In the genomic region with DNA sequence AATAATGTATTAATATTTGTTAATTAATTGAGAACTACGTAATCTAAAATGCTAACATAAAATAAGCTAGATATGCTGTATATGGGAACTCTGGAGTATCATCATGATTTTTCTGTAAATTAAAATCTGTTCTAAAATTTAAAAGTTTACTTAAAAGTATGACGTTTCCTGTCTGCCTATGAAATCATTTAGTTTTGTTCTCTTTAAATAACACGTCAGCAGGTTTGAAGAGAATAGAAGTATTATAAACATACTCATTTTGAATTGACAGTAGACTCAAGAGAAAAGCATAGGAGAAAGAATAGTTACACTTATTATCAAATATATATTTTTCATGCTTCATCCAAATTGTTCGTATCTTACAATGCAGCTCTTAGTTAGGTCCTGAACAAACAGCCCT, we compare ENCODE assay signal across 20 cellular contexts. TPM values are rescaled to one million over a fixed set of nuclear protein-coding genes. Genes with fewer than 3 reads are reported as not detected.
A peak's percentile ranks its signal among the peaks of the same experiment; 100 is the strongest.
DNase-seq lines count a peak whose midpoint lies in the region; ATAC-seq, FAIRE-seq and TF ChIP-seq lines count a peak whose summit lies in the region.
"Had no signal": no experiment of that assay in that cellular context is flagged by ENCODE, and none has a peak within 500 bp of the region (broad histone marks: within the 10 kb centered on the region; RNA-seq: fewer than 3 reads in every experiment).

No MANE protein-coding gene starts in this region.

- CTCF ChIA-PET in K562 (lab: Yijun Ruan, JAX; ENCODE audit: low intra/inter-chr PET ratio): no interaction called here

- no peak overlapping the region for H2AFZ ChIP-seq in K562 (ENCODE audit: low read depth, low read length)

- H3K36me3 ChIP-seq in K562 (ENCODE audit: control insufficient read depth, insufficient read depth, low read length) (no peaks in the 10 kb centered on the region), kidney (ENCODE audit: control insufficient read depth in 1 of 2, insufficient read depth in 2 of 2, low read length in 2 of 2) (no peaks in the 10 kb centered on the region), esophagus muscularis mucosa (no peaks in the 10 kb centered on the region), transverse colon (no peaks in the 10 kb centered on the region)
- H3K36me3 ChIP-seq: BLaER1 treated with 17β-estradiol and CSF1 and Interleukin-3, amounts not matched to agents 10 nM and 100 nM had no signal

- no peak for TF ChIP-seq CTCF in K562 (IDR thresholded peaks at IDR 0.05 in 2 of 3, conservative IDR thresholded peaks at IDR 0.05 in 1 of 3; ENCODE audit: insufficient read depth in 2 of 3, low read depth in 1 of 3, low read length in 3 of 3)
- TF ChIP-seq CTCF in kidney (IDR thresholded peaks at IDR 0.05; ENCODE audit: borderline replicate concordance, extremely low read depth, insufficient read depth): no peak
- no peak for TF ChIP-seq CTCF in esophagus muscularis mucosa (IDR thresholded peaks at IDR 0.05)
- TF ChIP-seq CTCF in transverse colon (IDR thresholded peaks at IDR 0.05): no peak

- ATAC-seq in K562: no peak
- ATAC-seq in HG02852 (IDR thresholded peaks at IDR 0.05; ENCODE audit: unreplicated experiment): no peak
- ATAC-seq: A549; CD8-positive, alpha-beta T cell had no signal

- in situ Hi-C loops in K562 (cut with MboI): no loop called here
- in situ Hi-C loops in transverse colon (cut with MboI; ENCODE audit: low pct_ligation_motif_present in 1 of 4, low pct_unique_long_range_greater_than_20kb in 1 of 4, low sequenced_read_pairs in 3 of 4): no loop called here

- no peak for TF ChIP-seq RAD21 in K562 (CRISPR knock-in tag; conservative IDR thresholded peaks at IDR 0.05 in 1 of 2, IDR thresholded peaks at IDR 0.05 in 1 of 2)

- H3K9ac ChIP-seq in K562 (ENCODE audit: insufficient read depth in 1 of 2, low read depth in 2 of 2, low read length in 2 of 2) (no peak overlapping the region), kidney (ENCODE audit: low read length in 2 of 2) (no peak overlapping the region)
- H3K9ac ChIP-seq: BLaER1 treated with 17β-estradiol and CSF1 and Interleukin-3, amounts not matched to agents 10 nM and 100 nM had no signal

- H3K9me1 ChIP-seq in K562 (ENCODE audit: control insufficient read depth, insufficient read depth, low read length): no peaks in the 10 kb centered on the region

- intact Hi-C loops in K562 (cut with micrococcal nuclease): no loop called here
- intact Hi-C loops in kidney (cut with DNase I): no loop called here
- intact Hi-C loops in esophagus muscularis mucosa (cut with DNase I): no loop called here
- intact Hi-C loops in transverse colon (cut with DNase I; ENCODE audit: low total_unique reads): no loop called here

- WGBS in K562 (ENCODE audit: insufficient coverage, low coverage, missing lambda C conversion rate): 3% methylated on average over 4 of the region's 4 CpGs
- 71% methylated on average over 4 of the region's 4 CpGs for WGBS in esophagus muscularis mucosa
- 91 to 93% methylated on average over 4 of the region's 4 CpGs for WGBS in transverse colon (ENCODE audit: low coverage in 1 of 2), 2 donors

- no peaks in the 10 kb centered on the region for H3K27me3 ChIP-seq in K562 (ENCODE audit: control insufficient read depth in 2 of 2, insufficient read depth in 2 of 2, low read length in 2 of 2)
- no peaks in the 10 kb centered on the region for H3K27me3 ChIP-seq in esophagus muscularis mucosa
- H3K27me3 ChIP-seq in transverse colon: no peaks in the 10 kb centered on the region
- H3K27me3 ChIP-seq: BLaER1 treated with 17β-estradiol and CSF1 and Interleukin-3, amounts not matched to agents 10 nM and 100 nM had no signal

- no TSS peak for BruUV-seq in K562 (replicated peaks; lab: Mats Ljungman, UMichigan)

- no peak for DNase-seq in K562 (ENCODE audit: extremely low read depth in 1 of 4, low spot score in 3 of 4)
- DNase-seq in kidney: no peak
- no peak for DNase-seq in esophagus muscularis mucosa (ENCODE audit: extremely low spot score)
- no peak for DNase-seq in transverse colon
- DNase-seq: 8988T; AML-193; Caco-2; Calu3; CD4-positive, alpha-beta T cell; CD8-positive, alpha-beta T cell; DMS79 treated with DMSO at 0.1 percent for 48 hours; GF-D8 had no signal

- FAIRE-seq in A204.1 (lab: Jason Lieb, UNC): peak; percentile 51
- no peak for FAIRE-seq in K562 (lab: Jason Lieb, UNC)
- peak; percentile 30 for FAIRE-seq in kidney (lab: Jason Lieb, UNC)
- FAIRE-seq: A549, D721Med, GM12891, GM19239 had no signal

- no peak for TF ChIP-seq POLR2A in K562 (conservative IDR thresholded peaks at IDR 0.05)
- TF ChIP-seq POLR2A in esophagus muscularis mucosa (IDR thresholded peaks at IDR 0.05; ENCODE audit: low read depth): no peak
- TF ChIP-seq POLR2A in transverse colon (IDR thresholded peaks at IDR 0.05): no peak

- no peak for TF ChIP-seq EP300 in K562 (IDR thresholded peaks at IDR 0.05; ENCODE audit: low read length)
- TF ChIP-seq EP300 in esophagus muscularis mucosa (IDR thresholded peaks at IDR 0.05): no peak
- no peak for TF ChIP-seq EP300 in transverse colon (IDR thresholded peaks at IDR 0.05; ENCODE audit: low read depth)

- H4K20me1 ChIP-seq in K562 (replicated peaks; ENCODE audit: control insufficient read depth, insufficient read depth, low read length): no peaks in the 10 kb centered on the region
- H4K20me1 ChIP-seq: BLaER1 treated with 17β-estradiol and CSF1 and Interleukin-3, amounts not matched to agents 10 nM and 100 nM had no signal

- no peaks in the 10 kb centered on the region for H3K79me2 ChIP-seq in K562 (ENCODE audit: control insufficient read depth, insufficient read depth, low read length)

- POLR2A ChIA-PET in K562 (lab: Yijun Ruan, JAX): no interaction called here

- H3K9me3 ChIP-seq in K562 (replicated peaks; ENCODE audit: control insufficient read depth, insufficient read depth, low read depth, low read length) (no peaks in the 10 kb centered on the region), kidney (ENCODE audit: control insufficient read depth in 1 of 2, low read length in 2 of 2) (no peaks in the 10 kb centered on the region), esophagus muscularis mucosa (no peaks in the 10 kb centered on the region), transverse colon (no peaks in the 10 kb centered on the region)
- H3K9me3 ChIP-seq: A549, Caco-2 had no signal

- H3K27ac ChIP-seq in K562 (ENCODE audit: extremely low read depth, low read depth, low read length) (no peak overlapping the region), kidney (ENCODE audit: low read depth in 2 of 2, low read length in 2 of 2) (no peak overlapping the region), esophagus muscularis mucosa (replicated peaks in 1 of 4) (no peak overlapping the region), transverse colon (no peak overlapping the region)
- H3K27ac ChIP-seq: A549; BLaER1 treated with 17β-estradiol and CSF1 and Interleukin-3, amounts not matched to agents 10 nM and 100 nM; C4-2B had no signal

- H3K4me2 ChIP-seq in K562 (ENCODE audit: insufficient read depth, low read length): no peak overlapping the region
- H3K4me2 ChIP-seq: A549; BLaER1 treated with 17β-estradiol and CSF1 and Interleukin-3, amounts not matched to agents 10 nM and 100 nM had no signal

- no peaks in the 10 kb centered on the region for H3K4me1 ChIP-seq in K562 (replicated peaks in 1 of 2; ENCODE audit: control insufficient read depth in 2 of 2, insufficient read depth in 2 of 2, low read length in 2 of 2)
- H3K4me1 ChIP-seq in kidney (ENCODE audit: control insufficient read depth in 1 of 2, insufficient read depth in 1 of 2, low read depth in 1 of 2, low read length in 2 of 2): no peaks in the 10 kb centered on the region
- H3K4me1 ChIP-seq in esophagus muscularis mucosa: no peaks in the 10 kb centered on the region
- H3K4me1 ChIP-seq in transverse colon: no peaks in the 10 kb centered on the region
- H3K4me1 ChIP-seq: A549, Caco-2 had no signal

- H3K4me3 ChIP-seq in K562 (no peak overlapping the region), kidney (ENCODE audit: low read length in 2 of 2) (no peak overlapping the region), esophagus muscularis mucosa (no peak overlapping the region), transverse colon (no peak overlapping the region)
- H3K4me3 ChIP-seq: A549; BLaER1 treated with 17β-estradiol and CSF1 and Interleukin-3, amounts not matched to agents 10 nM and 100 nM had no signal

TF ChIP-seq in K562, 482 proteins besides CTCF, POLR2A, EP300 and RAD21 (continues in another document):
- TF ChIP-seq, protein P1, sequence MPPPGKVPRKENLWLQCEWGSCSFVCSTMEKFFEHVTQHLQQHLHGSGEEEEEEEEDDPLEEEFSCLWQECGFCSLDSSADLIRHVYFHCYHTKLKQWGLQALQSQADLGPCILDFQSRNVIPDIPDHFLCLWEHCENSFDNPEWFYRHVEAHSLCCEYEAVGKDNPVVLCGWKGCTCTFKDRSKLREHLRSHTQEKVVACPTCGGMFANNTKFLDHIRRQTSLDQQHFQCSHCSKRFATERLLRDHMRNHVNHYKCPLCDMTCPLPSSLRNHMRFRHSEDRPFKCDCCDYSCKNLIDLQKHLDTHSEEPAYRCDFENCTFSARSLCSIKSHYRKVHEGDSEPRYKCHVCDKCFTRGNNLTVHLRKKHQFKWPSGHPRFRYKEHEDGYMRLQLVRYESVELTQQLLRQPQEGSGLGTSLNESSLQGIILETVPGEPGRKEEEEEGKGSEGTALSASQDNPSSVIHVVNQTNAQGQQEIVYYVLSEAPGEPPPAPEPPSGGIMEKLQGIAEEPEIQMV (tag; conservative IDR thresholded peaks at IDR 0.05; ENCODE audit: low read depth): no peak

RNA-seq across cellular contexts. Expression of gene ZNF804A, which starts 19.1 kb away (rescaled TPM):
- total RNA-seq in K562 (2011; cell fraction: chromatin; rRNA removed; ENCODE audit: low replicate concordance): 0.19 and 0.35 TPM in 2 replicates
- total RNA-seq in K562 (2011; cell fraction: nucleolus; rRNA removed): 0.39 and 0.50 TPM in 2 replicates
- 0.15 and 0.29 TPM in 2 replicates for total RNA-seq in K562 (2011; cell fraction: nucleoplasm; rRNA removed)
- total RNA-seq in K562 (2014; rRNA removed) (0.65 and 0.95 TPM in 2 replicates), K562 (2014; rRNA removed; fragmentation: Illumina TruSeq; extraction: Trizol) (0.54 and 0.73 TPM in 2 replicates), K562 (2015; rRNA removed; fragmentation: Illumina TruSeq; extraction: Trizol) (0.87 and 1.2 TPM in 2 replicates), K562 (2021) (0.47 and 0.73 TPM in 2 replicates), kidney (0.19 TPM), esophagus muscularis mucosa (under 1 TPM in 1 of 4 donors, not detected in 3; 0.33 TPM), transverse colon (1 to 10 TPM in 1 of 4 donors, under 1 TPM in 3; 0.16 to 1.5 (median 0.70) TPM)
- polyA plus RNA-seq in K562 (2011; rRNA removed) (0.01 TPM in 1 of 2 replicates, not detected in the other), K562 (2014; fragmentation: Illumina TruSeq; extraction: Trizol) (0.64 and 0.98 TPM in 2 replicates), K562 (2014; fragmentation: Nextera tagmentation; extraction: Ambion mirVana) (under 1 TPM; 0.46 to 0.49 TPM), K562 (2014; rRNA removed) (0.44 and 0.81 TPM in 2 replicates), kidney (ENCODE audit: insufficient read depth, low read depth, low replicate concordance) (1.2 TPM)
- polyA plus RNA-seq in K562 (2011; cell fraction: cytosol; rRNA removed): 0.01 TPM in 1 of 2 replicates, not detected in the other
- polyA plus RNA-seq in K562 (2011; cell fraction: nucleus; rRNA removed): 0.06 TPM in 1 of 2 replicates, not detected in the other
- 0.51 and 0.55 TPM in 2 replicates for polyA plus RNA-seq in K562 (2012)
- not detected in 2 replicates for polyA minus RNA-seq in K562 (2011; rRNA and poly(A)+ RNA removed)
- not detected in 2 replicates for polyA minus RNA-seq in K562 (2011; cell fraction: cytosol; rRNA and poly(A)+ RNA removed)
- polyA minus RNA-seq in K562 (2011; cell fraction: nucleus; rRNA and poly(A)+ RNA removed): 0.13 TPM in 1 of 2 replicates, not detected in the other
- total RNA-seq: Caco-2; CD4-positive, alpha-beta T cell; CD8-positive, alpha-beta T cell had no signal
- polyA plus RNA-seq: A549 had no signal
